ENCODE assay signal across 11 cellular contexts in the genomic region with DNA sequence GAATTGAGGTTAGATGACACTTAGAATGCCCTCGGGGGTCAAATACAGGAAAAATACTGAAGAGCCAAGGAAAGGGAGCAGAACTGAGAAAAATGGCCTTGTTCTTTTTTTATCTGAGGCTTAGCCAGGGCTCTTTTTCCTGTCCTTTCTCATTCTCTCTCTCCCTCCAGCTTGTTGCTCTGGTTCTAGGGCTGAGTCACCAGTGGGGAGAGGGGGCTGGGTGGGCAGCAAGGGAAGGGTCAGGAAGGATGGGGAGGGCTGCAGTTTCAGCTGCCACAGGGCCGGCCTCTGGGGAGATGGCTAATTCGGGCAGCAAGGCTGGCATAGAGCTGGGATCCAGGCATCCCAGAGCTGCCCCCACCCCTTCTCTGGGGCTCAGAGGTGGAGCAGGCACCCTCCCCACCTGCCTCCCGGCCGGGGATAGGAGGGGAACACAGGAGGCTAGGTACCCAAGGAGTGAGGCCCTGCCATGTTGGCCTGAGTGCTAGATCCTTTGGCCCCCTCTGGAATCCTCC. TPM values are rescaled to one million over a fixed set of nuclear protein-coding genes. Genes with fewer than 3 reads are reported as not detected.
DNase-seq lines count a peak whose midpoint lies in the region; ATAC-seq and TF ChIP-seq lines count a peak whose summit lies in the region.
"Had no signal": no experiment of that assay in that cellular context is flagged by ENCODE, and none has a peak within 500 bp of the region (broad histone marks: within the 10 kb centered on the region; RNA-seq: fewer than 3 reads in every experiment).

No MANE protein-coding gene starts in this region.

- peak overlapping the region in 1 of 7 donors; percentile 14 for H3K27ac Mint-ChIP-seq in CD4-positive, alpha-beta memory T cell

- peaks cover 0 to 8% of the 10 kb centered on the region in 2 donors for H3K36me3 Mint-ChIP-seq in CD4-positive, alpha-beta memory T cell

- CTCF ChIA-PET in GM10248 (lab: Yijun Ruan, JAX) = interaction anchor here (1.0 to 1.4 kb wide), 5 partner anchors 14 to 168 kb away, joined by 3 to 7 read pairs (median 4); a partner anchor contains a TSS
- CTCF ChIA-PET in CD4-positive, alpha-beta memory T cell (lab: Charles Lee; ENCODE audit: partially characterized antibody) = no interaction called here

- peak; percentile 46 for DNase-seq in HCEC 1CT
- DNase-seq in astrocyte of the hippocampus (ENCODE audit: low read depth, low spot score) = peak; percentile 79
- DNase-seq in right cardiac atrium = peak in 1 of 3 donors; percentile 71
- no peak for DNase-seq in gastrocnemius medialis
- DNase-seq in GM10248 (ENCODE audit: extremely low spot score) = no peak
- no peak for DNase-seq in CD4-positive, alpha-beta memory T cell
- DNase-seq in DMS 273 treated with DMSO at 0.1 percent for 48 hours (lab: John Stamatoyannopoulos, UW) = no peak
- DNase-seq: activated gamma-delta T cell had no signal

- intact Hi-C loops in right cardiac atrium (cut with DNase I) = no loop called here
- intact Hi-C loops in gastrocnemius medialis (cut with DNase I; ENCODE audit: low total_unique reads) = no loop called here
- intact Hi-C loops in CD4-positive, alpha-beta memory T cell (cut with micrococcal nuclease) = no loop called here

- H3K27me3 Mint-ChIP-seq in CD4-positive, alpha-beta memory T cell = no peaks in the 10 kb centered on the region

- POLR2A ChIA-PET in GM10248 (lab: Yijun Ruan, JAX) = no interaction called here
- POLR2A ChIA-PET in CD4-positive, alpha-beta memory T cell (lab: Charles Lee; ENCODE audit: partially characterized antibody) = no interaction called here

- H3K36me3 ChIP-seq in gastrocnemius medialis = no peaks in the 10 kb centered on the region
- H3K36me3 ChIP-seq in CD4-positive, alpha-beta memory T cell (ENCODE audit: insufficient read depth, low read length) = no peaks in the 10 kb centered on the region

- ATAC-seq in right cardiac atrium (no peak), gastrocnemius medialis (no peak), HG02938 (IDR thresholded peaks at IDR 0.05; ENCODE audit: unreplicated experiment) (no peak)
- ATAC-seq: esophagus mucosa had no signal

- TF ChIP-seq CTCF in gastrocnemius medialis (IDR thresholded peaks at IDR 0.05 in 4 of 5, conservative IDR thresholded peaks at IDR 0.05 in 1 of 5) (no peak), GM10248 (IDR thresholded peaks at IDR 0.05; ENCODE audit: control extremely low read depth, extremely low read depth, low read depth, missing control alignments) (no peak)

- no peaks in the 10 kb centered on the region for H3K27me3 ChIP-seq in right cardiac atrium (ENCODE audit: control insufficient read depth, insufficient read depth)
- no peaks in the 10 kb centered on the region for H3K27me3 ChIP-seq in gastrocnemius medialis
- H3K27me3 ChIP-seq in CD4-positive, alpha-beta memory T cell (ENCODE audit: insufficient read depth, low read length) = no peaks in the 10 kb centered on the region

- in situ Hi-C loops in gastrocnemius medialis (cut with MboI; ENCODE audit: low sequenced_read_pairs in 4 of 4) = no loop called here

- H3K4me3 ChIP-seq in right cardiac atrium (ENCODE audit: low read length) = no peak overlapping the region
- no peak overlapping the region for H3K4me3 ChIP-seq in gastrocnemius medialis
- no peak overlapping the region for H3K4me3 ChIP-seq in CD4-positive, alpha-beta memory T cell (ENCODE audit: low read length in 2 of 2)

- H3K4me3 Mint-ChIP-seq in CD4-positive, alpha-beta memory T cell = no peak overlapping the region
- H3K4me3 Mint-ChIP-seq: neural crest cell had no signal

- 29% methylated on average over 5 of the region's 5 CpGs for WGBS in right cardiac atrium

- no peaks in the 10 kb centered on the region for H3K9me3 Mint-ChIP-seq in CD4-positive, alpha-beta memory T cell
- H3K9me3 Mint-ChIP-seq: neural crest cell had no signal

- H3K4me1 ChIP-seq in right cardiac atrium (ENCODE audit: control insufficient read depth, insufficient read depth, low read length) (peaks cover 39% of the 10 kb centered on the region), gastrocnemius medialis (peaks cover 79 to 90% of the 10 kb centered on the region in 2 donors)
- peaks cover 12% of the 10 kb centered on the region for H3K4me1 ChIP-seq in CD4-positive, alpha-beta memory T cell (ENCODE audit: insufficient read depth, low read length)

- H3K4me1 Mint-ChIP-seq in CD4-positive, alpha-beta memory T cell = peaks cover 10 to 33% (median 24%) of the 10 kb centered on the region in 4 donors

- peak overlapping the region; percentile 49 for H3K27ac ChIP-seq in right cardiac atrium (ENCODE audit: low read length)
- H3K27ac ChIP-seq in gastrocnemius medialis = peak overlapping the region; percentile 91 to 96 (median 92)
- H3K27ac ChIP-seq in CD4-positive, alpha-beta memory T cell (ENCODE audit: low read depth, low read length) = no peak overlapping the region

- H3K9me3 ChIP-seq in right cardiac atrium (ENCODE audit: control insufficient read depth, low read length) (no peaks in the 10 kb centered on the region), gastrocnemius medialis (no peaks in the 10 kb centered on the region)
- H3K9me3 ChIP-seq in CD4-positive, alpha-beta memory T cell (ENCODE audit: control insufficient read depth in 1 of 2, low read length in 2 of 2) = no peaks in the 10 kb centered on the region

- TF ChIP-seq POLR2A in gastrocnemius medialis (IDR thresholded peaks at IDR 0.05) = no peak

RNA-seq across cellular contexts. Expression of a gene that starts 3.9 kb away (rescaled TPM):
- total RNA-seq in right cardiac atrium (10 to 100 TPM; 22.9 to 32.9 (median 28.4) TPM), gastrocnemius medialis (10 to 100 TPM in 3 of 4 donors, 1 to 10 TPM in 1; 5.1 to 25.9 (median 18.4) TPM)
- polyA plus RNA-seq in right cardiac atrium = 21.5 TPM
- total RNA-seq in CD4-positive, alpha-beta memory T cell = 10 to 100 TPM; 13.9 to 16.3 TPM
- polyA plus RNA-seq in CD4-positive, alpha-beta memory T cell = 1 to 10 TPM; 1.6 to 4.8 TPM

RNA-seq across cellular contexts. Expression of a gene that starts 35.3 kb away (rescaled TPM):
- total RNA-seq in right cardiac atrium (100 to 1,000 TPM; 167 to 219 (median 182) TPM), gastrocnemius medialis (100 to 1,000 TPM; 111 to 335 (median 124) TPM)
- 149 TPM for polyA plus RNA-seq in right cardiac atrium
- 10 to 100 TPM; 39.1 to 40.6 TPM for total RNA-seq in CD4-positive, alpha-beta memory T cell
- 10 to 100 TPM; 34.5 to 36.5 TPM for polyA plus RNA-seq in CD4-positive, alpha-beta memory T cell

Comparison
In these comparisons a context has a peak if more than half of its experiments do, and no peak if none do; other contexts are left out.
1. DNase-seq: peak in HCEC 1CT (single experiment) and astrocyte of the hippocampus (single experiment); none in gastrocnemius medialis (0 of 2), GM10248 (single experiment), CD4-positive, alpha-beta memory T cell (0 of 5) and DMS 273 treated with DMSO at 0.1 percent for 48 hours (single experiment).